ENCODE assay signal across 8 cellular contexts in genomic region chr12:31736472-31736871, GRCh38.
DNase-seq lines count a peak whose midpoint lies in the region; ATAC-seq lines count a peak whose summit lies in the region.

No MANE protein-coding gene starts in this region.

- H3K9me3 Mint-ChIP-seq in central memory CD8-positive, alpha-beta T cell = no peaks in the 10 kb centered on the region

- peak overlapping the region; percentile 10 for H3K27ac Mint-ChIP-seq in central memory CD8-positive, alpha-beta T cell (ENCODE audit: low read depth)

- peaks cover 5% of the 10 kb centered on the region for H3K36me3 Mint-ChIP-seq in central memory CD8-positive, alpha-beta T cell (ENCODE audit: insufficient read depth)

- ATAC-seq in HG02759 (IDR thresholded peaks at IDR 0.05; ENCODE audit: unreplicated experiment) = peak; percentile 52
- peak; percentile 83 for ATAC-seq in central memory CD8-positive, alpha-beta T cell (replicated peaks; ENCODE audit: extremely low read depth, poor library complexity, severe bottlenecking)
- no peak for ATAC-seq in GM21381 (IDR thresholded peaks at IDR 0.05; ENCODE audit: unreplicated experiment)
- no peak for ATAC-seq in HG02763 (IDR thresholded peaks at IDR 0.05; ENCODE audit: unreplicated experiment)

- no peak overlapping the region for H3K4me3 Mint-ChIP-seq in central memory CD8-positive, alpha-beta T cell

- no peaks in the 10 kb centered on the region for H3K27me3 Mint-ChIP-seq in central memory CD8-positive, alpha-beta T cell

- DNase-seq in T-helper 9 cell = peak; percentile 16
- no peak for DNase-seq in central memory CD8-positive, alpha-beta T cell (ENCODE audit: low spot score in 2 of 2)
- peak in 2 of 3 experiments; percentile 45 to 52 for DNase-seq in stimulated activated CD4-positive, alpha-beta T cell treated with anti-CD3 and anti-CD28 coated beads, TNF-alpha, amount 100 ng/mL, for 4 hours (ENCODE audit: low read depth in 3 of 3)
- DNase-seq in DMS 273 (lab: John Stamatoyannopoulos, UW; ENCODE audit: unreplicated experiment) = no peak
- DNase-seq in hepatic stellate cell (ENCODE audit: low spot score) = no peak

- H3K4me1 Mint-ChIP-seq in central memory CD8-positive, alpha-beta T cell = peaks cover 20% of the 10 kb centered on the region

Comparison
In these comparisons a context has a peak if more than half of its experiments do, and no peak if none do; other contexts are left out.
1. ATAC-seq: peak in HG02759 (single experiment) and central memory CD8-positive, alpha-beta T cell (single experiment); none in GM21381 (single experiment) and HG02763 (single experiment).
2. DNase-seq: peak in T-helper 9 cell (single experiment) and stimulated activated CD4-positive, alpha-beta T cell treated with anti-CD3 and anti-CD28 coated beads, TNF-alpha, amount 100 ng/mL, for 4 hours (2 of 3); none in central memory CD8-positive, alpha-beta T cell (0 of 2), DMS 273 (single experiment) and hepatic stellate cell (single experiment).